In the genomic region with DNA sequence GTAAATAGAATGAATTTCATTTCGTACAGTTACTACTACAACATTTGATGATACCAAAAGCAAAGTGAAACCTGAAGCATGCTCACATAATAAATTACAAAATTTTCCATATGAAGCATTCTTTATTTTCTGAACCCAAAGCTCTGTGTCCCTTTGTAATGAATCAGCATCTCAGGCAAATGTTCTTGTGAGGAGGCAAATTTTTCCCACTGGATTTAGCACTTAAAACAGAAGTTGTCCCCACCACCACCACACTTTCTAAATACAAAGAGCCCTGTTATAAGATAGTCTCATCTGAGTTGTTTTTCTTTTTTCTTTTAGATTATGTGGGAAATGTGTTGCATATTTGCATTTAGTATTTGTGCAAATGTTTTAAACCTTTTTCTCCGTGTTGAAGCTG, we compare ENCODE assay signal across 8 cellular contexts.
DNase-seq lines count a peak whose midpoint lies in the region; TF ChIP-seq lines count a peak whose summit lies in the region.

No MANE protein-coding gene starts in this region.

- H3K9me3 Mint-ChIP-seq in nephron progenitor cell = peaks cover 18% of the 10 kb centered on the region

- peak overlapping the region; percentile 15 for H3K4me3 ChIP-seq in NT2/D1 (ENCODE audit: insufficient read length, low read depth)
- H3K4me3 ChIP-seq in effector memory CD4-positive, alpha-beta T cell (ENCODE audit: insufficient read depth, low read depth, low read length, poor library complexity, severe bottlenecking) = peak overlapping the region; percentile 63

- peak overlapping the region; percentile 64 for H3K9ac ChIP-seq in NT2/D1 (ENCODE audit: insufficient read length, low read depth)

- TF ChIP-seq CTCF in nephron progenitor cell (IDR thresholded peaks at IDR 0.05) = no peak

- DNase-seq in NCI-H2227 treated with DMSO at 0.1 percent for 48 hours (lab: John Stamatoyannopoulos, UW) (peak; percentile 16), NCI-H2227 (lab: John Stamatoyannopoulos, UW; ENCODE audit: unreplicated experiment) (no peak), NT2/D1 (ENCODE audit: low read depth, low spot score) (no peak), nephron progenitor cell (no peak), NCI-H2107 (lab: John Stamatoyannopoulos, UW) (no peak), GM03348 (ENCODE audit: low spot score) (no peak)
- DNase-seq in effector memory CD4-positive, alpha-beta T cell = no peak
- no peak for DNase-seq in central memory CD4-positive, alpha-beta T cell

- H3K4me1 ChIP-seq in NT2/D1 (ENCODE audit: insufficient read depth, insufficient read length) = no peaks in the 10 kb centered on the region
- H3K4me1 ChIP-seq in effector memory CD4-positive, alpha-beta T cell (ENCODE audit: control insufficient read depth, insufficient read depth, low read length, poor library complexity, severe bottlenecking) = no peaks in the 10 kb centered on the region

- H3K36me3 Mint-ChIP-seq in nephron progenitor cell (ENCODE audit: low read depth) = peaks cover 15% of the 10 kb centered on the region

- peaks cover 41% of the 10 kb centered on the region for H3K4me1 Mint-ChIP-seq in nephron progenitor cell

- peak overlapping the region; percentile 57 for H3K27ac ChIP-seq in effector memory CD4-positive, alpha-beta T cell (ENCODE audit: insufficient read depth, low read length, poor library complexity, severe bottlenecking)

- no peak overlapping the region for H3K27ac Mint-ChIP-seq in nephron progenitor cell

- H3K9me3 ChIP-seq in NT2/D1 (ENCODE audit: insufficient read depth, low read length) = no peaks in the 10 kb centered on the region
- no peaks in the 10 kb centered on the region for H3K9me3 ChIP-seq in effector memory CD4-positive, alpha-beta T cell (ENCODE audit: control insufficient read depth, low read length)

- peak overlapping the region; percentile 90 for H3K4me3 Mint-ChIP-seq in nephron progenitor cell

- no peaks in the 10 kb centered on the region for H3K36me3 ChIP-seq in NT2/D1 (ENCODE audit: insufficient read depth, insufficient read length, low read length)
- H3K36me3 ChIP-seq in effector memory CD4-positive, alpha-beta T cell (ENCODE audit: control insufficient read depth, insufficient read depth, low read length) = no peaks in the 10 kb centered on the region

- no peaks in the 10 kb centered on the region for H3K27me3 ChIP-seq in NT2/D1 (ENCODE audit: insufficient read depth, insufficient read length)
- H3K27me3 ChIP-seq in effector memory CD4-positive, alpha-beta T cell (replicated peaks; ENCODE audit: control insufficient read depth, insufficient read depth, low read length, poor library complexity, severe bottlenecking) = no peaks in the 10 kb centered on the region

- peaks cover 4% of the 10 kb centered on the region for H3K27me3 Mint-ChIP-seq in nephron progenitor cell (ENCODE audit: low read depth, poor library complexity)
